17 cellular contexts compared by ENCODE assay signal in genomic region chr3:47416041-47416440, GRCh38. TPM values are rescaled to one million over a fixed set of nuclear protein-coding genes. Genes with fewer than 3 reads are reported as not detected.
DNase-seq lines count a peak whose midpoint lies in the region; ATAC-seq and TF ChIP-seq lines count a peak whose summit lies in the region.
"Had no signal": no experiment of that assay in that cellular context is flagged by ENCODE, and none has a peak within 500 bp of the region (broad histone marks: within the 10 kb centered on the region; RNA-seq: fewer than 3 reads in every experiment).

No MANE protein-coding gene starts in this region.

- no peak for ATAC-seq in activated CD8-positive, alpha-beta T cell treated with anti-CD3 and anti-CD28 coated beads for 36 hours
- ATAC-seq in activated CD8-positive, alpha-beta T cell treated with anti-CD3 and anti-CD28 coated beads, Interleukin-2, amount 10 ng/mL, durations not matched to agents 7 days and 5 days, result no peak
- ATAC-seq in stimulated activated naive B cell treated with anti-CD40 and anti-IgM and Interleukin-4, amounts not matched to agents 10 μg/mL and 1 μg/mL and 100 μg/mL, for 72 hours (replicated peaks), result peak in 1 of 2 donors; percentile 12
- no peak for ATAC-seq in HG02588 (IDR thresholded peaks at IDR 0.05; ENCODE audit: unreplicated experiment)
- ATAC-seq: Panc1 had no signal

- POLR2A ChIA-PET in activated CD8-positive, alpha-beta T cell treated with anti-CD3 and anti-CD28 coated beads for 36 hours (lab: Charles Lee), result interaction anchor here (0.9 to 1.2 kb wide), 2 partner anchors 11 to 97 kb away, joined by 3 to 4 read pairs; no protein-coding TSS in a partner anchor
- POLR2A ChIA-PET in activated CD8-positive, alpha-beta T cell treated with anti-CD3 and anti-CD28 coated beads, Interleukin-2, amount 10 ng/mL, durations not matched to agents 7 days and 5 days (lab: Charles Lee), result no interaction called here
- POLR2A ChIA-PET in RWPE1 (lab: Yijun Ruan, JAX; ENCODE audit: low non-redundant PET), result no interaction called here

- peaks cover 0 to 97% (median 86%) of the 10 kb centered on the region in 6 donors for H3K36me3 ChIP-seq in spleen

- TF ChIP-seq CTCF in activated CD8-positive, alpha-beta T cell treated with anti-CD3 and anti-CD28 coated beads for 36 hours (IDR thresholded peaks at IDR 0.05), result no peak
- no peak for TF ChIP-seq CTCF in RWPE1 (conservative IDR thresholded peaks at IDR 0.05; ENCODE audit: low read depth)
- no peak for TF ChIP-seq CTCF in spleen (IDR thresholded peaks at IDR 0.05 in 8 of 11, conservative IDR thresholded peaks at IDR 0.05 in 3 of 11)
- no peak for TF ChIP-seq CTCF in endothelial cell (IDR thresholded peaks at IDR 0.05; ENCODE audit: unreplicated experiment)

- peaks cover 2% of the 10 kb centered on the region for H3K4me1 Mint-ChIP-seq in activated CD8-positive, alpha-beta T cell treated with anti-CD3 and anti-CD28 coated beads for 36 hours (ENCODE audit: low read depth)
- H3K4me1 Mint-ChIP-seq in activated CD8-positive, alpha-beta T cell treated with anti-CD3 and anti-CD28 coated beads, Interleukin-2, amount 10 ng/mL, durations not matched to agents 7 days and 5 days (ENCODE audit: low read depth), result peaks cover 4% of the 10 kb centered on the region
- peaks cover 23 to 46% of the 10 kb centered on the region in 2 donors for H3K4me1 Mint-ChIP-seq in stimulated activated naive B cell treated with anti-CD40 and anti-IgM and Interleukin-4, amounts not matched to agents 10 μg/mL and 1 μg/mL and 100 μg/mL, for 72 hours
- no peaks in the 10 kb centered on the region for H3K4me1 Mint-ChIP-seq in endothelial cell (ENCODE audit: unreplicated experiment)

- H3K9me3 Mint-ChIP-seq in activated CD8-positive, alpha-beta T cell treated with anti-CD3 and anti-CD28 coated beads for 36 hours, result no peaks in the 10 kb centered on the region
- H3K9me3 Mint-ChIP-seq in activated CD8-positive, alpha-beta T cell treated with anti-CD3 and anti-CD28 coated beads, Interleukin-2, amount 10 ng/mL, durations not matched to agents 7 days and 5 days (ENCODE audit: insufficient read depth), result no peaks in the 10 kb centered on the region
- no peaks in the 10 kb centered on the region for H3K9me3 Mint-ChIP-seq in stimulated activated naive B cell treated with anti-CD40 and anti-IgM and Interleukin-4, amounts not matched to agents 10 μg/mL and 1 μg/mL and 100 μg/mL, for 72 hours
- H3K9me3 Mint-ChIP-seq in endothelial cell (ENCODE audit: unreplicated experiment), result no peaks in the 10 kb centered on the region

- H3K27ac Mint-ChIP-seq in activated CD8-positive, alpha-beta T cell treated with anti-CD3 and anti-CD28 coated beads for 36 hours, result peak overlapping the region; percentile 0
- no peak overlapping the region for H3K27ac Mint-ChIP-seq in activated CD8-positive, alpha-beta T cell treated with anti-CD3 and anti-CD28 coated beads, Interleukin-2, amount 10 ng/mL, durations not matched to agents 7 days and 5 days
- H3K27ac Mint-ChIP-seq in stimulated activated naive B cell treated with anti-CD40 and anti-IgM and Interleukin-4, amounts not matched to agents 10 μg/mL and 1 μg/mL and 100 μg/mL, for 72 hours, result peak overlapping the region; percentile 88
- no peak overlapping the region for H3K27ac Mint-ChIP-seq in endothelial cell (ENCODE audit: unreplicated experiment)

- peaks cover 22% of the 10 kb centered on the region for H3K36me3 Mint-ChIP-seq in activated CD8-positive, alpha-beta T cell treated with anti-CD3 and anti-CD28 coated beads for 36 hours (ENCODE audit: low read depth)
- H3K36me3 Mint-ChIP-seq in activated CD8-positive, alpha-beta T cell treated with anti-CD3 and anti-CD28 coated beads, Interleukin-2, amount 10 ng/mL, durations not matched to agents 7 days and 5 days (ENCODE audit: low read depth), result peaks cover 34% of the 10 kb centered on the region
- H3K36me3 Mint-ChIP-seq in stimulated activated naive B cell treated with anti-CD40 and anti-IgM and Interleukin-4, amounts not matched to agents 10 μg/mL and 1 μg/mL and 100 μg/mL, for 72 hours, result peaks cover 49 to 57% of the 10 kb centered on the region in 2 donors
- peaks cover 33% of the 10 kb centered on the region for H3K36me3 Mint-ChIP-seq in endothelial cell (ENCODE audit: low read depth, unreplicated experiment)

- H3K4me3 Mint-ChIP-seq in activated CD8-positive, alpha-beta T cell treated with anti-CD3 and anti-CD28 coated beads for 36 hours, result no peak overlapping the region
- no peak overlapping the region for H3K4me3 Mint-ChIP-seq in activated CD8-positive, alpha-beta T cell treated with anti-CD3 and anti-CD28 coated beads, Interleukin-2, amount 10 ng/mL, durations not matched to agents 7 days and 5 days
- H3K4me3 Mint-ChIP-seq in stimulated activated naive B cell treated with anti-CD40 and anti-IgM and Interleukin-4, amounts not matched to agents 10 μg/mL and 1 μg/mL and 100 μg/mL, for 72 hours, result peak overlapping the region in 1 of 2 donors; percentile 26
- H3K4me3 Mint-ChIP-seq in endothelial cell (ENCODE audit: unreplicated experiment), result no peak overlapping the region

- H3K27me3 Mint-ChIP-seq in activated CD8-positive, alpha-beta T cell treated with anti-CD3 and anti-CD28 coated beads for 36 hours, result no peaks in the 10 kb centered on the region
- H3K27me3 Mint-ChIP-seq in activated CD8-positive, alpha-beta T cell treated with anti-CD3 and anti-CD28 coated beads, Interleukin-2, amount 10 ng/mL, durations not matched to agents 7 days and 5 days (ENCODE audit: low read depth), result no peaks in the 10 kb centered on the region
- no peaks in the 10 kb centered on the region for H3K27me3 Mint-ChIP-seq in stimulated activated naive B cell treated with anti-CD40 and anti-IgM and Interleukin-4, amounts not matched to agents 10 μg/mL and 1 μg/mL and 100 μg/mL, for 72 hours
- peaks cover 17% of the 10 kb centered on the region for H3K27me3 Mint-ChIP-seq in endothelial cell (ENCODE audit: unreplicated experiment)

- H3K4me3 ChIP-seq in spleen, result no peak overlapping the region
- H3K4me3 ChIP-seq: coronary artery, esophagus muscularis mucosa had no signal

- CTCF ChIA-PET in activated CD8-positive, alpha-beta T cell treated with anti-CD3 and anti-CD28 coated beads for 36 hours (lab: Charles Lee), result interaction anchor here (1.3 kb wide), 3 partner anchors 59 to 62 kb away, joined by 3 to 4 read pairs (median 3); no protein-coding TSS in a partner anchor
- CTCF ChIA-PET in activated CD8-positive, alpha-beta T cell treated with anti-CD3 and anti-CD28 coated beads, Interleukin-2, amount 10 ng/mL, durations not matched to agents 7 days and 5 days (lab: Charles Lee), result interaction anchor here (2.0 kb wide), 1 partner anchor 60 kb away, joined by 7 read pairs; the partner anchor contains the start of gene SCAP
- CTCF ChIA-PET in RWPE1 (lab: Yijun Ruan, JAX), result no interaction called here

- H3K4me1 ChIP-seq in spleen, result peaks cover 3 to 29% (median 6%) of the 10 kb centered on the region in 6 donors

- DNase-seq in activated CD8-positive, alpha-beta T cell treated with anti-CD3 and anti-CD28 coated beads for 36 hours, result no peak
- no peak for DNase-seq in activated CD8-positive, alpha-beta T cell treated with anti-CD3 and anti-CD28 coated beads, Interleukin-2, amount 10 ng/mL, durations not matched to agents 7 days and 5 days
- DNase-seq in RWPE1 (ENCODE audit: low spot score) (no peak), iPS-NIHi11 (ENCODE audit: low spot score) (peak; percentile 76), spleen (no peak), endothelial cell (ENCODE audit: low spot score) (no peak)
- DNase-seq in stimulated activated naive B cell treated with anti-CD40 and anti-IgM and Interleukin-4, amounts not matched to agents 10 μg/mL and 1 μg/mL and 100 μg/mL, for 72 hours, result no peak
- DNase-seq: activated CD4-positive, CD25-positive, alpha-beta regulatory T cell; amniotic stem cell; DND-41; NCI-H1048; NCI-H524; occipital lobe had no signal

- no peaks in the 10 kb centered on the region for H3K27me3 ChIP-seq in spleen (replicated peaks in 1 of 7)
- H3K27me3 ChIP-seq: esophagus muscularis mucosa had no signal

- H3K27ac ChIP-seq in RWPE1 (peak overlapping the region; percentile 62), spleen (no peak overlapping the region)
- H3K27ac ChIP-seq: coronary artery, esophagus muscularis mucosa had no signal

- 77 to 90% (median 86%) methylated on average over 9 of the region's 9 CpGs for WGBS in spleen, 5 donors

- intact Hi-C loops in activated CD8-positive, alpha-beta T cell treated with anti-CD3 and anti-CD28 coated beads for 36 hours (cut with micrococcal nuclease), result no loop called here
- intact Hi-C loops in spleen (cut with DNase I; ENCODE audit: low total_unique reads), result no loop called here

- TF ChIP-seq POLR2A in spleen (IDR thresholded peaks at IDR 0.05), result no peak

- no peaks in the 10 kb centered on the region for H3K9me3 ChIP-seq in spleen
- H3K9me3 ChIP-seq: esophagus muscularis mucosa had no signal

RNA-seq across cellular contexts. Expression of gene PTPN23, which starts 35.2 kb away (rescaled TPM):
- total RNA-seq in activated CD8-positive, alpha-beta T cell treated with anti-CD3 and anti-CD28 coated beads for 36 hours, result 10 to 100 TPM; 20.7 to 22.6 TPM
- 10 to 100 TPM; 31.0 to 33.2 TPM for total RNA-seq in activated CD8-positive, alpha-beta T cell treated with anti-CD3 and anti-CD28 coated beads, Interleukin-2, amount 10 ng/mL, durations not matched to agents 7 days and 5 days
- total RNA-seq in spleen (100 to 1,000 TPM in 1 of 7 donors, 10 to 100 TPM in 6; 27.8 to 195 (median 49.8) TPM), endothelial cell (ENCODE audit: unreplicated experiment) (47.8 TPM)
- 10 to 100 TPM in 1 of 3 donors, 1 to 10 TPM in 2; 5.0 to 19.1 (median 8.0) TPM for polyA plus RNA-seq in spleen

RNA-seq across cellular contexts. Expression of gene SCAP, which starts 59.7 kb away (rescaled TPM):
- total RNA-seq in activated CD8-positive, alpha-beta T cell treated with anti-CD3 and anti-CD28 coated beads for 36 hours, result 10 to 100 TPM; 45.1 to 52.2 TPM
- 10 to 100 TPM; 57.5 to 60.7 TPM for total RNA-seq in activated CD8-positive, alpha-beta T cell treated with anti-CD3 and anti-CD28 coated beads, Interleukin-2, amount 10 ng/mL, durations not matched to agents 7 days and 5 days
- 100 to 1,000 TPM in 3 of 7 donors, 10 to 100 TPM in 4; 70.9 to 116 (median 97.8) TPM for total RNA-seq in spleen
- polyA plus RNA-seq in spleen, result 10 to 100 TPM; 17.8 to 45.1 (median 29.4) TPM
- total RNA-seq in endothelial cell (ENCODE audit: unreplicated experiment), result 88.6 TPM

Comparison
In these comparisons a context has a peak if more than half of its experiments do, and no peak if none do; other contexts are left out.
1. H3K27ac Mint-ChIP-seq: peak in activated CD8-positive, alpha-beta T cell treated with anti-CD3 and anti-CD28 coated beads for 36 hours (single experiment) and stimulated activated naive B cell treated with anti-CD40 and anti-IgM and Interleukin-4, amounts not matched to agents 10 μg/mL and 1 μg/mL and 100 μg/mL, for 72 hours (single experiment); none in activated CD8-positive, alpha-beta T cell treated with anti-CD3 and anti-CD28 coated beads, Interleukin-2, amount 10 ng/mL, durations not matched to agents 7 days and 5 days (single experiment) and endothelial cell (single experiment).